ENCODE assay signal across 9 cellular contexts in genomic region chr17:57889892-57890856, GRCh38. TPM values are rescaled to one million over a fixed set of nuclear protein-coding genes. Genes with fewer than 3 reads are reported as not detected.
DNase-seq lines count a peak whose midpoint lies in the region; ATAC-seq, FAIRE-seq and TF ChIP-seq lines count a peak whose summit lies in the region.
"Had no signal": no experiment of that assay in that cellular context is flagged by ENCODE, and none has a peak within 500 bp of the region (broad histone marks: within the 10 kb centered on the region; RNA-seq: fewer than 3 reads in every experiment).

No MANE protein-coding gene starts in this region.

- no peak for TF ChIP-seq EP300 in K562 (IDR thresholded peaks at IDR 0.05; ENCODE audit: low read length)
- TF ChIP-seq EP300 in stomach (IDR thresholded peaks at IDR 0.05): peak; percentile 25

- H3K4me2 ChIP-seq in K562 (ENCODE audit: insufficient read depth, low read length): no peak overlapping the region

- DNase-seq in H4 (ENCODE audit: low spot score): peak; percentile 83
- DNase-seq in K562 (ENCODE audit: extremely low read depth in 1 of 4, low spot score in 3 of 4): no peak
- peak; percentile 90 for DNase-seq in hepatic stellate cell (ENCODE audit: low spot score)
- peak; percentile 83 for DNase-seq in stomach
- DNase-seq in NOMO-1 treated with DMSO at 0.1 percent for 48 hours (lab: John Stamatoyannopoulos, UW; ENCODE audit: unreplicated experiment): no peak
- DNase-seq in COLO829 (ENCODE audit: low spot score): no peak
- DNase-seq in NK-92 treated with Interleukin-12 subunit alpha and Interleukin-12 subunit beta, amount 100 ng/mL, for 24 hours (lab: John Stamatoyannopoulos, UW): no peak
- DNase-seq: naive B cell had no signal

- no peaks in the 10 kb centered on the region; the same call in none of the 2 replicates for H4K20me1 ChIP-seq in K562 (replicated peaks; ENCODE audit: control insufficient read depth, insufficient read depth, low read length)

- TF ChIP-seq RAD21 in K562 (CRISPR knock-in tag; conservative IDR thresholded peaks at IDR 0.05 in 1 of 2, IDR thresholded peaks at IDR 0.05 in 1 of 2): no peak

- no peaks in the 10 kb centered on the region for H3K9me3 ChIP-seq in K562 (replicated peaks; ENCODE audit: control insufficient read depth, insufficient read depth, low read depth, low read length)
- H3K9me3 ChIP-seq in stomach: no peaks in the 10 kb centered on the region

- no peak for FAIRE-seq in K562 (lab: Jason Lieb, UNC)

- TF ChIP-seq CTCF in K562 (IDR thresholded peaks at IDR 0.05 in 2 of 3, conservative IDR thresholded peaks at IDR 0.05 in 1 of 3; ENCODE audit: insufficient read depth in 2 of 3, low read depth in 1 of 3, low read length in 3 of 3) (no peak), stomach (IDR thresholded peaks at IDR 0.05) (no peak)

- H3K4me1 ChIP-seq in K562 (replicated peaks in 1 of 2; ENCODE audit: control insufficient read depth in 2 of 2, insufficient read depth in 2 of 2, low read length in 2 of 2): peaks cover 0 to 14% of the 10 kb centered on the region in 2 experiments; a peak in 2 of 5 replicates
- H3K4me1 ChIP-seq in stomach: peaks cover 53 to 72% (median 65%) of the 10 kb centered on the region in 4 donors

- H3K4me3 ChIP-seq in K562: no peak overlapping the region
- H3K4me3 ChIP-seq in stomach: no peak overlapping the region

- no peaks in the 10 kb centered on the region for H3K79me2 ChIP-seq in K562 (ENCODE audit: control insufficient read depth, insufficient read depth, low read length)

- intact Hi-C loops in K562 (cut with micrococcal nuclease): loop anchor here (10.0 kb wide), 1 partner anchor 225 kb away; no protein-coding TSS in a partner anchor
- intact Hi-C loops in stomach (cut with DNase I; ENCODE audit: low total_unique reads): loop anchor here (10.0 kb wide), 1 partner anchor 65 kb away; the partner anchor contains the start of gene CUEDC1

- in situ Hi-C loops in K562 (cut with MboI): no loop called here

- POLR2A ChIA-PET in K562 (lab: Yijun Ruan, JAX): no interaction called here

- CTCF ChIA-PET in K562 (lab: Yijun Ruan, JAX; ENCODE audit: low intra/inter-chr PET ratio): no interaction called here

- peaks cover 4% of the 10 kb centered on the region for H3K9me1 ChIP-seq in K562 (ENCODE audit: control insufficient read depth, insufficient read depth, low read length)

- TF ChIP-seq POLR2A in K562 (conservative IDR thresholded peaks at IDR 0.05) (no peak), stomach (IDR thresholded peaks at IDR 0.05) (no peak)

- WGBS in K562 (ENCODE audit: insufficient coverage, low coverage, missing lambda C conversion rate): 6% methylated on average over 11 of the region's 11 CpGs
- 46 to 59% (median 57%) methylated on average over 7 to 11 of the region's 11 CpGs for WGBS in stomach, 5 donors

- H2AFZ ChIP-seq in K562 (ENCODE audit: low read depth, low read length): no peak overlapping the region

- H3K27ac ChIP-seq in K562 (ENCODE audit: extremely low read depth, low read depth, low read length): no peak overlapping the region
- peak overlapping the region; percentile 63 to 95 (median 81) for H3K27ac ChIP-seq in stomach

- H3K9ac ChIP-seq in K562 (ENCODE audit: insufficient read depth in 1 of 2, low read depth in 2 of 2, low read length in 2 of 2): no peak overlapping the region

- BruUV-seq in K562 (replicated peaks; lab: Mats Ljungman, UMichigan): no TSS peak

- no peak for ATAC-seq in K562
- ATAC-seq in GM18519 (IDR thresholded peaks at IDR 0.05; ENCODE audit: low FRiP score, unreplicated experiment): no peak

- H3K27me3 ChIP-seq in K562 (ENCODE audit: control insufficient read depth in 2 of 2, insufficient read depth in 2 of 2, low read length in 2 of 2) (peaks cover 19 to 55% of the 10 kb centered on the region in 2 experiments), stomach (no peaks in the 10 kb centered on the region)

- H3K36me3 ChIP-seq in K562 (ENCODE audit: control insufficient read depth, insufficient read depth, low read length): no peaks in the 10 kb centered on the region
- peaks cover under 1 to 5% (median 4%) of the 10 kb centered on the region in 4 donors for H3K36me3 ChIP-seq in stomach

TF ChIP-seq in K562, 482 proteins besides CTCF, POLR2A, EP300 and RAD21:
- no peak for TF ChIP-seq XRCC4 (IDR thresholded peaks at IDR 0.05; ENCODE audit: extremely low read depth, insufficient read depth, insufficient read length)
- no peak for TF ChIP-seq U2AF2 (optimal IDR thresholded peaks at IDR 0.05; ENCODE audit: low read depth, low read length)
- TF ChIP-seq, protein P1, sequence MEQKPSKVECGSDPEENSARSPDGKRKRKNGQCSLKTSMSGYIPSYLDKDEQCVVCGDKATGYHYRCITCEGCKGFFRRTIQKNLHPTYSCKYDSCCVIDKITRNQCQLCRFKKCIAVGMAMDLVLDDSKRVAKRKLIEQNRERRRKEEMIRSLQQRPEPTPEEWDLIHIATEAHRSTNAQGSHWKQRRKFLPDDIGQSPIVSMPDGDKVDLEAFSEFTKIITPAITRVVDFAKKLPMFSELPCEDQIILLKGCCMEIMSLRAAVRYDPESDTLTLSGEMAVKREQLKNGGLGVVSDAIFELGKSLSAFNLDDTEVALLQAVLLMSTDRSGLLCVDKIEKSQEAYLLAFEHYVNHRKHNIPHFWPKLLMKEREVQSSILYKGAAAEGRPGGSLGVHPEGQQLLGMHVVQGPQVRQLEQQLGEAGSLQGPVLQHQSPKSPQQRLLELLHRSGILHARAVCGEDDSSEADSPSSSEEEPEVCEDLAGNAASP (IDR thresholded peaks at IDR 0.05): no peak
- TF ChIP-seq SAFB (IDR thresholded peaks at IDR 0.05; ENCODE audit: borderline replicate concordance, low read depth, low read length): no peak
- TF ChIP-seq, protein P2, sequence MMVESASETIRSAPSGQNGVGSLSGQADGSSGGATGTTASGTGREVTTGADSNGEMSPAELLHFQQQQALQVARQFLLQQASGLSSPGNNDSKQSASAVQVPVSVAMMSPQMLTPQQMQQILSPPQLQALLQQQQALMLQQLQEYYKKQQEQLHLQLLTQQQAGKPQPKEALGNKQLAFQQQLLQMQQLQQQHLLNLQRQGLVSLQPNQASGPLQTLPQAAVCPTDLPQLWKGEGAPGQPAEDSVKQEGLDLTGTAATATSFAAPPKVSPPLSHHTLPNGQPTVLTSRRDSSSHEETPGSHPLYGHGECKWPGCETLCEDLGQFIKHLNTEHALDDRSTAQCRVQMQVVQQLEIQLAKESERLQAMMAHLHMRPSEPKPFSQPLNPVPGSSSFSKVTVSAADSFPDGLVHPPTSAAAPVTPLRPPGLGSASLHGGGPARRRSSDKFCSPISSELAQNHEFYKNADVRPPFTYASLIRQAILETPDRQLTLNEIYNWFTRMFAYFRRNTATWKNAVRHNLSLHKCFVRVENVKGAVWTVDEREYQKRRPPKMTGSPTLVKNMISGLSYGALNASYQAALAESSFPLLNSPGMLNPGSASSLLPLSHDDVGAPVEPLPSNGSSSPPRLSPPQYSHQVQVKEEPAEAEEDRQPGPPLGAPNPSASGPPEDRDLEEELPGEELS (CRISPR knock-in tag; IDR thresholded peaks at IDR 0.05; ENCODE audit: borderline replicate concordance): no peak
- TF ChIP-seq ZFP36 (IDR thresholded peaks at IDR 0.05; ENCODE audit: low read depth, low read length, partially characterized antibody): peak; percentile 51
- no peak for TF ChIP-seq THRAP3 (IDR thresholded peaks at IDR 0.05; ENCODE audit: borderline replicate concordance)
- no peak for TF ChIP-seq TFAP4 (CRISPR knock-in tag; IDR thresholded peaks at IDR 0.05; ENCODE audit: borderline replicate concordance)

RNA-seq across cellular contexts. Expression of gene MRPS23, which starts 40.3 kb away (rescaled TPM):
- 36.2 and 87.6 TPM in 2 replicates for total RNA-seq in H4 (2014; rRNA removed; shearing (Covaris generic))
- 21.2 and 27.1 TPM in 2 replicates for total RNA-seq in K562 (2011; cell fraction: chromatin; rRNA removed; ENCODE audit: low replicate concordance)
- total RNA-seq in K562 (2011; cell fraction: nucleolus; rRNA removed): 25.8 and 32.0 TPM in 2 replicates
- total RNA-seq in K562 (2011; cell fraction: nucleoplasm; rRNA removed): 25.9 and 39.0 TPM in 2 replicates
- total RNA-seq in K562 (2014; rRNA removed) (59.1 and 83.0 TPM in 2 replicates), K562 (2014; rRNA removed; fragmentation: Illumina TruSeq; extraction: Trizol) (109 and 125 TPM in 2 replicates), K562 (2015; rRNA removed; fragmentation: Illumina TruSeq; extraction: Trizol) (98.8 and 100.0 TPM in 2 replicates), K562 (2021) (91.4 and 96.4 TPM in 2 replicates), stomach (10 to 100 TPM in 4 of 5 donors, not detected in 1; 12.6 to 26.8 (median 16.8) TPM)
- polyA plus RNA-seq in K562 (2011; rRNA removed) (63.6 and 79.0 TPM in 2 replicates), K562 (2014; fragmentation: Illumina TruSeq; extraction: Trizol) (92.9 and 114 TPM in 2 replicates), K562 (2014; fragmentation: Nextera tagmentation; extraction: Ambion mirVana) (100 to 1,000 TPM; 233 to 298 TPM), K562 (2014; rRNA removed) (105 and 127 TPM in 2 replicates), stomach (10 to 100 TPM; 25.1 to 43.3 (median 34.2) TPM)
- polyA plus RNA-seq in K562 (2011; cell fraction: cytosol; rRNA removed): 45.9 and 48.1 TPM in 2 replicates
- polyA plus RNA-seq in K562 (2011; cell fraction: nucleus; rRNA removed): 25.2 and 27.4 TPM in 2 replicates
- polyA plus RNA-seq in K562 (2012): 77.9 and 112 TPM in 2 replicates
- 31.4 and 34.5 TPM in 2 replicates for polyA minus RNA-seq in K562 (2011; rRNA and poly(A)+ RNA removed)
- 10.7 and 18.7 TPM in 2 replicates for polyA minus RNA-seq in K562 (2011; cell fraction: cytosol; rRNA and poly(A)+ RNA removed)
- polyA minus RNA-seq in K562 (2011; cell fraction: nucleus; rRNA and poly(A)+ RNA removed): 17.2 and 32.8 TPM in 2 replicates

Comparison
In these comparisons a context has a peak if more than half of its experiments do, and no peak if none do; other contexts are left out.
1. DNase-seq: peak in H4 (single experiment), hepatic stellate cell (single experiment) and stomach (single experiment); none in K562 (0 of 4), NOMO-1 treated with DMSO at 0.1 percent for 48 hours (single experiment), COLO829 (single experiment) and NK-92 treated with Interleukin-12 subunit alpha and Interleukin-12 subunit beta, amount 100 ng/mL, for 24 hours (single experiment).